1 cellular context compared by ENCODE assay signal in genomic region chr6:31817929-31818511, GRCh38.
TF ChIP-seq lines count a peak whose summit lies in the region.

No MANE protein-coding gene starts in this region.

TF ChIP-seq in liver, 16 proteins besides CTCF, POLR2A, EP300 and RAD21:
- peak in 1 of 2 donors; percentile 4 for TF ChIP-seq JUND (IDR thresholded peaks at IDR 0.05)
- peak in 1 of 2 donors; percentile 36 for TF ChIP-seq RXRA (IDR thresholded peaks at IDR 0.05)
